Comparison of ENCODE assay signal across 15 cellular contexts in genomic region chr19:17159466-17160393, GRCh38. TPM values are rescaled to one million over a fixed set of nuclear protein-coding genes. Genes with fewer than 3 reads are reported as not detected.
DNase-seq lines count a peak whose midpoint lies in the region; ATAC-seq and TF ChIP-seq lines count a peak whose summit lies in the region.
"Had no signal": no experiment of that assay in that cellular context is flagged by ENCODE, and none has a peak within 500 bp of the region (broad histone marks: within the 10 kb centered on the region; RNA-seq: fewer than 3 reads in every experiment).

No MANE protein-coding gene starts in this region.

- no peaks in the 10 kb centered on the region for H3K79me2 ChIP-seq in smooth muscle cell (ENCODE audit: low read depth)

- ATAC-seq in natural killer cell treated with Interleukin-12 subunit alpha and Interleukin-12 subunit beta and Interleukin-15 and Interleukin-18, amount 100 ng/mL, for 72 hours = no peak
- ATAC-seq in natural killer cell (no peak), activated B cell treated with CpG ODN at 0.5 μM for 24 hours (ENCODE audit: low read depth) (no peak)
- ATAC-seq: activated T-cell treated with anti-CD3 and anti-CD28 coated beads, Interleukin-2, amount 50 U/mL, for 72 hours; body of pancreas; T-helper 17 cell had no signal

- peaks cover 40% of the 10 kb centered on the region for H3K36me3 ChIP-seq in iPS-18a (ENCODE audit: control insufficient read depth, low read depth, low read length)
- H3K36me3 ChIP-seq in smooth muscle cell (ENCODE audit: low read depth) = peaks cover 32% of the 10 kb centered on the region

- no peaks in the 10 kb centered on the region for H3F3A ChIP-seq in smooth muscle cell (ENCODE audit: low read depth)

- H3K4me3 Mint-ChIP-seq in natural killer cell treated with Interleukin-12 subunit alpha and Interleukin-12 subunit beta and Interleukin-15 and Interleukin-18, amount 100 ng/mL, for 72 hours = peak overlapping the region; percentile 34
- H3K4me3 Mint-ChIP-seq in natural killer cell (no peak overlapping the region), activated B cell treated with CpG ODN at 0.5 μM for 24 hours (no peak overlapping the region)
- H3K4me3 Mint-ChIP-seq: activated T-cell treated with anti-CD3 and anti-CD28 coated beads, Interleukin-2, amount 50 U/mL, for 72 hours; T-helper 17 cell had no signal

- H3K36me3 Mint-ChIP-seq in natural killer cell treated with Interleukin-12 subunit alpha and Interleukin-12 subunit beta and Interleukin-15 and Interleukin-18, amount 100 ng/mL, for 72 hours = peaks cover 20% of the 10 kb centered on the region
- H3K36me3 Mint-ChIP-seq in natural killer cell = peaks cover 11% of the 10 kb centered on the region
- peaks cover 80% of the 10 kb centered on the region for H3K36me3 Mint-ChIP-seq in activated B cell treated with CpG ODN at 0.5 μM for 24 hours (ENCODE audit: low read depth)

- H4K20me1 ChIP-seq in smooth muscle cell (ENCODE audit: low read depth) = no peaks in the 10 kb centered on the region

- TF ChIP-seq CTCF in natural killer cell (IDR thresholded peaks at IDR 0.05) (no peak), activated B cell treated with CpG ODN at 0.5 μM for 24 hours (IDR thresholded peaks at IDR 0.05) (no peak), smooth muscle cell (IDR thresholded peaks at IDR 0.05; ENCODE audit: borderline replicate concordance, insufficient read depth, poor library complexity, severe bottlenecking) (no peak)

- H3K27ac Mint-ChIP-seq in natural killer cell treated with Interleukin-12 subunit alpha and Interleukin-12 subunit beta and Interleukin-15 and Interleukin-18, amount 100 ng/mL, for 72 hours = no peak overlapping the region
- H3K27ac Mint-ChIP-seq in natural killer cell = no peak overlapping the region
- peak overlapping the region; percentile 50 for H3K27ac Mint-ChIP-seq in activated B cell treated with CpG ODN at 0.5 μM for 24 hours
- H3K27ac Mint-ChIP-seq: activated T-cell treated with anti-CD3 and anti-CD28 coated beads, Interleukin-2, amount 50 U/mL, for 72 hours; T-helper 17 cell had no signal

- H3K4me2 ChIP-seq in smooth muscle cell = no peak overlapping the region

- H3K27me3 ChIP-seq in iPS-18a (ENCODE audit: control insufficient read depth, insufficient read depth, low read length) (no peaks in the 10 kb centered on the region), smooth muscle cell (ENCODE audit: low read depth) (no peaks in the 10 kb centered on the region)
- H3K27me3 ChIP-seq: body of pancreas, tibial artery had no signal

- no peak overlapping the region for H2AFZ ChIP-seq in smooth muscle cell (ENCODE audit: low read depth)

- H3K4me1 ChIP-seq in iPS-18a (ENCODE audit: control insufficient read depth, low read depth, low read length) (peaks cover 12% of the 10 kb centered on the region), smooth muscle cell (ENCODE audit: low read depth) (no peaks in the 10 kb centered on the region)
- H3K4me1 ChIP-seq: body of pancreas, tibial artery had no signal

- H3K9me3 ChIP-seq in iPS-18a (ENCODE audit: control insufficient read depth, low read depth, low read length) (peaks cover 7% of the 10 kb centered on the region), smooth muscle cell (replicated peaks; ENCODE audit: low read depth) (no peaks in the 10 kb centered on the region)
- H3K9me3 ChIP-seq: body of pancreas, tibial artery had no signal

- H3K9me3 Mint-ChIP-seq in natural killer cell treated with Interleukin-12 subunit alpha and Interleukin-12 subunit beta and Interleukin-15 and Interleukin-18, amount 100 ng/mL, for 72 hours = no peaks in the 10 kb centered on the region
- H3K9me3 Mint-ChIP-seq in natural killer cell = no peaks in the 10 kb centered on the region
- H3K9me3 Mint-ChIP-seq in activated B cell treated with CpG ODN at 0.5 μM for 24 hours = peaks cover 3% of the 10 kb centered on the region

- intact Hi-C loops in natural killer cell (cut with micrococcal nuclease) = no loop called here
- intact Hi-C loops in activated B cell treated with CpG ODN at 0.5 μM for 24 hours (cut with micrococcal nuclease) = no loop called here

- peaks cover 3 to 13% of the 10 kb centered on the region in 2 donors for H3K4me1 Mint-ChIP-seq in natural killer cell treated with Interleukin-12 subunit alpha and Interleukin-12 subunit beta and Interleukin-15 and Interleukin-18, amount 100 ng/mL, for 72 hours (ENCODE audit: low read depth in 2 of 2)
- H3K4me1 Mint-ChIP-seq in natural killer cell (no peaks in the 10 kb centered on the region), activated B cell treated with CpG ODN at 0.5 μM for 24 hours (no peaks in the 10 kb centered on the region)

- no peak overlapping the region for H3K4me3 ChIP-seq in iPS-18a (ENCODE audit: low read length)
- H3K4me3 ChIP-seq in smooth muscle cell = no peak overlapping the region
- H3K4me3 ChIP-seq: body of pancreas, tibial artery had no signal

- H3K27me3 Mint-ChIP-seq in natural killer cell treated with Interleukin-12 subunit alpha and Interleukin-12 subunit beta and Interleukin-15 and Interleukin-18, amount 100 ng/mL, for 72 hours = no peaks in the 10 kb centered on the region
- H3K27me3 Mint-ChIP-seq in natural killer cell (ENCODE audit: low read depth in 2 of 2) (no peaks in the 10 kb centered on the region), activated B cell treated with CpG ODN at 0.5 μM for 24 hours (no peaks in the 10 kb centered on the region)
- H3K27me3 Mint-ChIP-seq: T-helper 17 cell had no signal

- POLR2A ChIA-PET in activated B cell treated with CpG ODN at 0.5 μM for 24 hours (lab: Charles Lee) = no interaction called here

- H3K9ac ChIP-seq in iPS-18a (ENCODE audit: low read length) (no peak overlapping the region), smooth muscle cell (ENCODE audit: low read depth) (no peak overlapping the region)

- DNase-seq in natural killer cell treated with Interleukin-12 subunit alpha and Interleukin-12 subunit beta and Interleukin-15 and Interleukin-18, amount 100 ng/mL, for 72 hours (ENCODE audit: low spot score) = no peak
- DNase-seq in natural killer cell = no peak
- no peak for DNase-seq in activated B cell treated with CpG ODN at 0.5 μM for 24 hours
- no peak for DNase-seq in smooth muscle cell (lab: John Stamatoyannopoulos, UW; ENCODE audit: unreplicated experiment)
- no peak for DNase-seq in COLO829 (ENCODE audit: low spot score)
- no peak for DNase-seq in activated CD8-positive, alpha-beta memory T cell treated with anti-CD3 and anti-CD28 coated beads, Interleukin-2, amount 50 U/mL, for 48 hours
- DNase-seq in GOT3 (lab: John Stamatoyannopoulos, UW) = no peak
- DNase-seq: activated T-cell treated with anti-CD3 and anti-CD28 coated beads, Interleukin-2, amount 50 U/mL, for 72 hours; body of pancreas; DMS153; NCI-H1436; NCI-H446 treated with DMSO at 0.1 percent for 48 hours; T-helper 17 cell; tibial artery had no signal

- H3K27ac ChIP-seq in iPS-18a (ENCODE audit: low read length) = peak overlapping the region; percentile 6
- no peak overlapping the region for H3K27ac ChIP-seq in smooth muscle cell (ENCODE audit: low read depth)
- H3K27ac ChIP-seq: body of pancreas, tibial artery had no signal

- 70% methylated on average over 9 of the region's 9 CpGs for WGBS in smooth muscle cell (ENCODE audit: low lambda C conversion rate)

- CTCF ChIA-PET in activated B cell treated with CpG ODN at 0.5 μM for 24 hours (lab: Charles Lee) = no interaction called here

RNA-seq across cellular contexts. Expression of gene USE1, which starts 55.4 kb away (rescaled TPM):
- 10 to 100 TPM; 25.9 to 28.7 TPM for total RNA-seq in natural killer cell treated with Interleukin-12 subunit alpha and Interleukin-12 subunit beta and Interleukin-15 and Interleukin-18, amount 100 ng/mL, for 72 hours
- total RNA-seq in natural killer cell = 10 to 100 TPM; 16.4 to 21.1 (median 20.9) TPM
- total RNA-seq in activated B cell treated with CpG ODN at 0.5 μM for 24 hours = 41.9 and 43.4 TPM in 2 replicates
- total RNA-seq in smooth muscle cell = 12.8 and 16.4 TPM in 2 replicates
- 28.8 and 45.4 TPM in 2 replicates for polyA plus RNA-seq in smooth muscle cell
